12 cellular contexts compared by ENCODE assay signal in genomic region chr5:88967633-88968585, GRCh38.
DNase-seq lines count a peak whose midpoint lies in the region; ATAC-seq lines count a peak whose summit lies in the region.
"Had no signal": no experiment of that assay in that cellular context is flagged by ENCODE, and none has a peak within 500 bp of the region (broad histone marks: within the 10 kb centered on the region; RNA-seq: fewer than 3 reads in every experiment).

No MANE protein-coding gene starts in this region.

- H3K4me1 Mint-ChIP-seq in stimulated activated naive B cell treated with anti-CD40 and anti-IgM and Interleukin-4, amounts not matched to agents 10 μg/mL and 1 μg/mL and 100 μg/mL, for 72 hours: peaks cover 6 to 23% of the 10 kb centered on the region in 2 donors
- H3K4me1 Mint-ChIP-seq: CD4-positive, CD25-positive, alpha-beta regulatory T cell had no signal

- no peak overlapping the region for H3K4me3 Mint-ChIP-seq in stimulated activated naive B cell treated with anti-CD40 and anti-IgM and Interleukin-4, amounts not matched to agents 10 μg/mL and 1 μg/mL and 100 μg/mL, for 72 hours
- H3K4me3 Mint-ChIP-seq: CD4-positive, CD25-positive, alpha-beta regulatory T cell had no signal

- H3K27ac Mint-ChIP-seq in stimulated activated naive B cell treated with anti-CD40 and anti-IgM and Interleukin-4, amounts not matched to agents 10 μg/mL and 1 μg/mL and 100 μg/mL, for 72 hours: no peak overlapping the region
- H3K27ac Mint-ChIP-seq: CD4-positive, CD25-positive, alpha-beta regulatory T cell had no signal

- no peaks in the 10 kb centered on the region for H3K27me3 Mint-ChIP-seq in stimulated activated naive B cell treated with anti-CD40 and anti-IgM and Interleukin-4, amounts not matched to agents 10 μg/mL and 1 μg/mL and 100 μg/mL, for 72 hours
- H3K27me3 Mint-ChIP-seq: CD4-positive, CD25-positive, alpha-beta regulatory T cell had no signal

- ATAC-seq in GM18861 (IDR thresholded peaks at IDR 0.05; ENCODE audit: unreplicated experiment) (peak; percentile 73), GM21390 (IDR thresholded peaks at IDR 0.05; ENCODE audit: unreplicated experiment) (peak; percentile 90), HG02885 (IDR thresholded peaks at IDR 0.05; ENCODE audit: poor library complexity, unreplicated experiment) (peak; percentile 84)
- peak; percentile 21 to 42 for ATAC-seq in stimulated activated naive B cell treated with anti-CD40 and anti-IgM and Interleukin-4, amounts not matched to agents 10 μg/mL and 1 μg/mL and 100 μg/mL, for 72 hours (replicated peaks)
- ATAC-seq: SK-N-SH treated with all-trans-retinoic acid at 6 μM for 48 hours had no signal

- no peak for DNase-seq in stimulated activated naive B cell treated with anti-CD40 and anti-IgM and Interleukin-4, amounts not matched to agents 10 μg/mL and 1 μg/mL and 100 μg/mL, for 72 hours
- DNase-seq in HT-29 (ENCODE audit: low spot score) (no peak), NCI-H128 (lab: John Stamatoyannopoulos, UW; ENCODE audit: unreplicated experiment) (no peak), cerebellar cortex (ENCODE audit: low spot score) (no peak)
- DNase-seq: activated naive CD4-positive, alpha-beta T cell treated with Interleukin-2 at 50 U/mL for 16 hours; CD4-positive, CD25-positive, alpha-beta regulatory T cell; NCI-H1930; nucleus accumbens had no signal

- H3K9me3 Mint-ChIP-seq in stimulated activated naive B cell treated with anti-CD40 and anti-IgM and Interleukin-4, amounts not matched to agents 10 μg/mL and 1 μg/mL and 100 μg/mL, for 72 hours: peaks cover 0 to 5% of the 10 kb centered on the region in 2 donors

- peaks cover 15 to 28% of the 10 kb centered on the region in 2 donors for H3K36me3 Mint-ChIP-seq in stimulated activated naive B cell treated with anti-CD40 and anti-IgM and Interleukin-4, amounts not matched to agents 10 μg/mL and 1 μg/mL and 100 μg/mL, for 72 hours
- H3K36me3 Mint-ChIP-seq: CD4-positive, CD25-positive, alpha-beta regulatory T cell had no signal

Comparison
In these comparisons a context has a peak if more than half of its experiments do, and no peak if none do; other contexts are left out.
1. ATAC-seq: peak in every context shown above with its lines; median percentile 90 in GM21390; 84 in HG02885; 73 in GM18861; 32 in stimulated activated naive B cell treated with anti-CD40 and anti-IgM and Interleukin-4, amounts not matched to agents 10 μg/mL and 1 μg/mL and 100 μg/mL, for 72 hours.